21 cellular contexts compared by ENCODE assay signal in the genomic region with DNA sequence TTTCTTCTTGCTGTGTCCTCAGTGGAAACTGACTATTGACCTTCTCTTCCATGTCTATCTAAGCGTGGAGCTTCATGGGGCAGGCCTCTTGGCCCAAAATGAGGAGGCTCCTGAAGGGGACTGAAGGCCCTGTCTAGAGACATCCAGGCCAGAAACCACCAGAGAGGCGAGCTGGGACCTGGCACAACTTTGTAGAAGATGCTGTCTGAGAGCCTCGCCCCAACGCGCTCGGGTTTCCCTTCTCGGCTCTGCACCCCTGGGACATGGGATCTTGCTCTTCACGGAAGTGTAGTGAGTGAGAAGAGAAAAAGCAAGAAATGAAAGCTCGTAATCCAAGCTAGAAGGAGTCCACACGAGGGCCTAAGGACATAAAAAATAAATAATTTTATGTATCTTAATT.
DNase-seq lines count a peak whose midpoint lies in the region; ATAC-seq and TF ChIP-seq lines count a peak whose summit lies in the region.
"Had no signal": no experiment of that assay in that cellular context is flagged by ENCODE, and none has a peak within 500 bp of the region (broad histone marks: within the 10 kb centered on the region; RNA-seq: fewer than 3 reads in every experiment).

No MANE protein-coding gene starts in this region.

- H2BK5ac ChIP-seq in H9 (ENCODE audit: insufficient read length, low read length): no peak overlapping the region

- no peak overlapping the region for H2BK12ac ChIP-seq in H9 (ENCODE audit: insufficient read length, low read depth, low read length)

- no peak overlapping the region for H3K23ac ChIP-seq in H9 (ENCODE audit: insufficient read length, low read depth, low read length)

- no CpG with 5 or more reads among the region's 10 CpGs for WGBS in H9 (ENCODE audit: extremely low coverage, insufficient read length, low lambda C conversion rate)

- H3K4ac ChIP-seq in H9 (ENCODE audit: low read depth, low read length): no peak overlapping the region

- no peak for DNase-seq in CD4-positive, alpha-beta T cell
- DNase-seq in RWPE1 (ENCODE audit: low spot score): no peak
- DNase-seq in foreskin keratinocyte: no peak
- no peak for DNase-seq in activated CD4-positive, alpha-beta T cell treated with anti-CD3 and anti-CD28 coated beads for 1 hour
- no peak for DNase-seq in H9
- DNase-seq: activated CD8-positive, alpha-beta memory T cell treated with anti-CD3 and anti-CD28 coated beads, Interleukin-2, amount 10 ng/mL, durations not matched to agents 7 days and 5 days; activated effector memory CD4-positive, alpha-beta T cell treated with anti-CD3 and anti-CD28 coated beads, Interleukin-2, amount 50 U/mL, for 16 hours; BE2C; GF-D8; KG1; NCI-H2081; NCI-H524 treated with DMSO at 0.1 percent for 48 hours; occipital lobe; SIG-M5; stimulated activated CD4-positive, alpha-beta T cell treated with anti-CD3 and anti-CD28 coated beads, Interleukin-4, amount 100 ng/mL, for 1 hour had no signal

- ATAC-seq in CD4-positive, alpha-beta T cell (ENCODE audit: poor library complexity): no peak
- no peak for ATAC-seq in foreskin keratinocyte
- ATAC-seq in GM21723 (IDR thresholded peaks at IDR 0.05; ENCODE audit: unreplicated experiment): no peak
- ATAC-seq in GM19397 (IDR thresholded peaks at IDR 0.05; ENCODE audit: unreplicated experiment): no peak
- ATAC-seq: activated CD8-positive, alpha-beta memory T cell treated with anti-CD3 and anti-CD28 coated beads, Interleukin-2, amount 10 ng/mL, durations not matched to agents 7 days and 5 days; GM12878 had no signal

- no peak overlapping the region for H3K27ac ChIP-seq in CD4-positive, alpha-beta T cell (ENCODE audit: low read depth, low read length)
- H3K27ac ChIP-seq in RWPE1: peak overlapping the region; percentile 67
- H3K27ac ChIP-seq in foreskin keratinocyte: peak overlapping the region; percentile 41
- H3K27ac ChIP-seq in skin epidermis: peak overlapping the region in 20 of 21 experiments; percentile 9 to 83 (median 58)
- no peak overlapping the region for H3K27ac ChIP-seq in H9 (ENCODE audit: insufficient read length, low read depth, low read length)

- H2BK120ac ChIP-seq in H9 (ENCODE audit: low read depth, low read length, poor library complexity, severe bottlenecking): no peak overlapping the region

- no peaks in the 10 kb centered on the region for H3K23me2 ChIP-seq in H9 (ENCODE audit: insufficient read length, low read depth, low read length, poor library complexity, severe bottlenecking)

- no peak overlapping the region for H4K91ac ChIP-seq in H9 (ENCODE audit: insufficient read length, low read depth, low read length)

- no peaks in the 10 kb centered on the region for H3K27me3 Mint-ChIP-seq in CD4-positive, alpha-beta T cell
- no peaks in the 10 kb centered on the region for H3K27me3 Mint-ChIP-seq in H9 (ENCODE audit: low read depth)
- H3K27me3 Mint-ChIP-seq: activated CD8-positive, alpha-beta memory T cell treated with anti-CD3 and anti-CD28 coated beads, Interleukin-2, amount 10 ng/mL, durations not matched to agents 7 days and 5 days had no signal

- POLR2A ChIA-PET in CD4-positive, alpha-beta T cell (lab: Charles Lee): no interaction called here
- POLR2A ChIA-PET in RWPE1 (lab: Yijun Ruan, JAX; ENCODE audit: low non-redundant PET): no interaction called here

- no peak overlapping the region for H2BK15ac ChIP-seq in H9 (ENCODE audit: low read depth, low read length)

- no peaks in the 10 kb centered on the region for H3K79me1 ChIP-seq in H9 (ENCODE audit: insufficient read depth, low read depth, low read length, poor library complexity, severe bottlenecking)

- H3K79me2 ChIP-seq in H9 (ENCODE audit: insufficient read depth, low read length): no peaks in the 10 kb centered on the region

- TF ChIP-seq CTCF in CD4-positive, alpha-beta T cell (IDR thresholded peaks at IDR 0.05): no peak
- TF ChIP-seq CTCF in RWPE1 (conservative IDR thresholded peaks at IDR 0.05; ENCODE audit: low read depth): no peak
- TF ChIP-seq CTCF in foreskin keratinocyte (conservative IDR thresholded peaks at IDR 0.05): no peak
- TF ChIP-seq CTCF in H9 (conservative IDR thresholded peaks at IDR 0.05): no peak

- H3K18ac ChIP-seq in H9 (ENCODE audit: insufficient read length, low read depth, low read length): no peak overlapping the region

- peak overlapping the region; percentile 68 for H3K27ac Mint-ChIP-seq in CD4-positive, alpha-beta T cell
- peak overlapping the region in 1 of 3 experiments; percentile 23; a peak in 1 of 7 replicates for H3K27ac Mint-ChIP-seq in H9
- H3K27ac Mint-ChIP-seq: activated CD8-positive, alpha-beta memory T cell treated with anti-CD3 and anti-CD28 coated beads, Interleukin-2, amount 10 ng/mL, durations not matched to agents 7 days and 5 days; T-helper 2 cell treated with Interferon-gamma antibody and Interleukin-4, amounts not matched to agents 5 μg/mL and 100 μg/mL, for 36 hours had no signal

- intact Hi-C loops in CD4-positive, alpha-beta T cell (cut with DNase I, micrococcal nuclease): no loop called here

- H3K9me3 Mint-ChIP-seq in CD4-positive, alpha-beta T cell: no peaks in the 10 kb centered on the region
- no peaks in the 10 kb centered on the region; a peak in 2 of 5 replicates for H3K9me3 Mint-ChIP-seq in H9
- H3K9me3 Mint-ChIP-seq: T-helper 2 cell treated with Interferon-gamma antibody and Interleukin-4, amounts not matched to agents 5 μg/mL and 100 μg/mL, for 36 hours had no signal

- H3K4me3 Mint-ChIP-seq in CD4-positive, alpha-beta T cell: no peak overlapping the region
- no peak overlapping the region for H3K4me3 Mint-ChIP-seq in H9
- H3K4me3 Mint-ChIP-seq: activated CD8-positive, alpha-beta memory T cell treated with anti-CD3 and anti-CD28 coated beads, Interleukin-2, amount 10 ng/mL, durations not matched to agents 7 days and 5 days; T-helper 2 cell treated with Interferon-gamma antibody and Interleukin-4, amounts not matched to agents 5 μg/mL and 100 μg/mL, for 36 hours had no signal

- no peak overlapping the region for H2AK5ac ChIP-seq in H9 (ENCODE audit: insufficient read length, low read length)

- H3K56ac ChIP-seq in H9 (ENCODE audit: insufficient read length, low read depth, low read length): no peak overlapping the region

- H3K14ac ChIP-seq in H9 (ENCODE audit: insufficient read depth, low read length): no peak overlapping the region

- no peaks in the 10 kb centered on the region for H3K36me3 Mint-ChIP-seq in CD4-positive, alpha-beta T cell (ENCODE audit: low read depth)
- no peaks in the 10 kb centered on the region for H3K36me3 Mint-ChIP-seq in H9 (ENCODE audit: insufficient read depth in 1 of 3, low read depth in 3 of 3)
- H3K36me3 Mint-ChIP-seq: activated CD8-positive, alpha-beta memory T cell treated with anti-CD3 and anti-CD28 coated beads, Interleukin-2, amount 10 ng/mL, durations not matched to agents 7 days and 5 days had no signal

- no peak overlapping the region for H4K5ac ChIP-seq in H9 (ENCODE audit: insufficient read length, low read depth, low read length)

- H3K4me2 ChIP-seq in H9 (ENCODE audit: insufficient read depth, insufficient read length, low read length): no peak overlapping the region

- CTCF ChIA-PET in CD4-positive, alpha-beta T cell (lab: Charles Lee): no interaction called here
- CTCF ChIA-PET in RWPE1 (lab: Yijun Ruan, JAX): interaction anchor here (0.6 kb wide), 1 partner anchor 74 kb away, joined by 5 read pairs; no protein-coding TSS in a partner anchor

- no peak overlapping the region for H3K9ac ChIP-seq in H9 (ENCODE audit: extremely low read depth, insufficient read length, low read length)

- no peaks in the 10 kb centered on the region for H3K27me3 ChIP-seq in CD4-positive, alpha-beta T cell (ENCODE audit: control insufficient read depth, insufficient read depth, low read length)
- H3K27me3 ChIP-seq in foreskin keratinocyte: no peaks in the 10 kb centered on the region
- no peaks in the 10 kb centered on the region for H3K27me3 ChIP-seq in H9 (ENCODE audit: insufficient read depth, low read length)
- H3K27me3 ChIP-seq: BE2C, sigmoid colon had no signal

- H4K20me1 ChIP-seq in H9 (ENCODE audit: control insufficient read depth, insufficient read depth, insufficient read length): no peaks in the 10 kb centered on the region

- H3K4me1 ChIP-seq in foreskin keratinocyte (peaks cover 67% of the 10 kb centered on the region), H9 (ENCODE audit: insufficient read depth, low read length) (0 out of 2 replicates have a peak, but pooled peaks cover 3% of the 10 kb centered on the region)

- no peak overlapping the region for H4K8ac ChIP-seq in H9 (replicated peaks; ENCODE audit: insufficient read length, low read depth, low read length)

- no peaks in the 10 kb centered on the region for H3K9me3 ChIP-seq in CD4-positive, alpha-beta T cell (ENCODE audit: control insufficient read depth, low read length)
- H3K9me3 ChIP-seq in H9 (ENCODE audit: control insufficient read depth, low read depth, low read length): no peaks in the 10 kb centered on the region
- H3K9me3 ChIP-seq: BE2C, sigmoid colon had no signal

- H3K4me1 Mint-ChIP-seq in CD4-positive, alpha-beta T cell (ENCODE audit: low read depth): no peaks in the 10 kb centered on the region
- H3K4me1 Mint-ChIP-seq in H9: peaks cover 12 to 15% of the 10 kb centered on the region in 2 experiments

- H2AFZ ChIP-seq in H9 (ENCODE audit: low read length): no peak overlapping the region

- no peak overlapping the region for H2BK20ac ChIP-seq in H9 (ENCODE audit: low read depth, low read length, poor library complexity, severe bottlenecking)

- no peak overlapping the region for H3T11ph ChIP-seq in H9 (ENCODE audit: low read length)

- H3K4me3 ChIP-seq in skin epidermis: no peak overlapping the region
- H3K4me3 ChIP-seq: GM12878, sigmoid colon had no signal

Comparison
In these comparisons a context has a peak if more than half of its experiments do, and no peak if none do; other contexts are left out.
1. H3K27ac ChIP-seq: peak in RWPE1 (single experiment), foreskin keratinocyte (single experiment) and skin epidermis (20 of 21); none in CD4-positive, alpha-beta T cell (single experiment) and H9 (single experiment).